In genomic region chr13:93226623-93227279, GRCh38 we compare ENCODE assay signal across 1 cellular context.
TF ChIP-seq lines count a peak whose summit lies in the region.

Gene GPC6 (plus strand): TSS chr13:93226807.

TF ChIP-seq in HepG2, 621 proteins besides CTCF, POLR2A, EP300 and RAD21 (continued from another document and continues in another):
- TF ChIP-seq TFE3 (CRISPR knock-in tag; IDR thresholded peaks at IDR 0.05) (0 out of 2 replicates have a peak, but pooled peaks have one; percentile 15), ZNF784 (CRISPR knock-in tag; IDR thresholded peaks at IDR 0.05; ENCODE audit: borderline replicate concordance) (peak; percentile 17; the same call in 1 of the 2 replicates), TEAD3 (CRISPR knock-in tag; optimal IDR thresholded peaks at IDR 0.05; ENCODE audit: borderline replicate concordance) (peak; percentile 51), ZFY (CRISPR knock-in tag; IDR thresholded peaks at IDR 0.05) (peak; percentile 37; the same call in 1 of the 2 replicates), SNAPC2 (CRISPR knock-in tag; IDR thresholded peaks at IDR 0.05) (no peak), ZNF20 (CRISPR knock-in tag; IDR thresholded peaks at IDR 0.05) (no peak), STAG1 (CRISPR knock-in tag; IDR thresholded peaks at IDR 0.05) (0 out of 2 replicates have a peak, but pooled peaks have one; percentile 1), ZNF136 (CRISPR knock-in tag; IDR thresholded peaks at IDR 0.05; ENCODE audit: low read depth) (no peak), STAT5B (CRISPR knock-in tag; IDR thresholded peaks at IDR 0.05) (no peak), ZNF18 (CRISPR knock-in tag; IDR thresholded peaks at IDR 0.05; ENCODE audit: insufficient replicate concordance) (peak; percentile 60), ATF1 (CRISPR knock-in tag; IDR thresholded peaks at IDR 0.05) (no peak), ZNF230 (CRISPR knock-in tag; IDR thresholded peaks at IDR 0.05) (no peak), KDM5A (IDR thresholded peaks at IDR 0.05; ENCODE audit: borderline replicate concordance, low read length) (peak; percentile 22; the same call in 1 of the 2 replicates), ZNF331 (CRISPR knock-in tag; IDR thresholded peaks at IDR 0.05) (peak; percentile 66), MED1 (CRISPR knock-in tag; IDR thresholded peaks at IDR 0.05) (peak; percentile 41), PRDM10 (CRISPR knock-in tag; IDR thresholded peaks at IDR 0.05; ENCODE audit: low read depth) (0 out of 2 replicates have a peak, but pooled peaks have one; percentile 41), THAP11 (CRISPR knock-in tag; IDR thresholded peaks at IDR 0.05) (peak; percentile 29; the same call in 1 of the 2 replicates), HINFP (CRISPR knock-in tag; IDR thresholded peaks at IDR 0.05; ENCODE audit: low read depth) (0 out of 2 replicates have a peak, but pooled peaks have one; percentile 45), MTF1 (CRISPR knock-in tag; IDR thresholded peaks at IDR 0.05) (no peak), FOXA3 (CRISPR knock-in tag; IDR thresholded peaks at IDR 0.05) (peak; percentile 46), ZBTB4 (CRISPR knock-in tag; IDR thresholded peaks at IDR 0.05; ENCODE audit: borderline replicate concordance) (no peak), STAT6 (CRISPR knock-in tag; IDR thresholded peaks at IDR 0.05; ENCODE audit: borderline replicate concordance) (peak; percentile 81; the same call in 1 of the 2 replicates), NFATC3 (CRISPR knock-in tag; IDR thresholded peaks at IDR 0.05) (no peak), HNF4A (CRISPR knock-in tag; IDR thresholded peaks at IDR 0.05) (no peak), SRSF1 (optimal IDR thresholded peaks at IDR 0.05; ENCODE audit: low read depth, low read length) (no peak), SKIL (CRISPR knock-in tag; IDR thresholded peaks at IDR 0.05; ENCODE audit: borderline replicate concordance) (peak; percentile 50; the same call in 1 of the 2 replicates), ZC3H13 (CRISPR knock-in tag; IDR thresholded peaks at IDR 0.05) (0 out of 2 replicates have a peak, but pooled peaks have one; percentile 17), PHF21A (CRISPR knock-in tag; IDR thresholded peaks at IDR 0.05) (0 out of 2 replicates have a peak, but pooled peaks have one; percentile 9), ZNF878 (CRISPR knock-in tag; IDR thresholded peaks at IDR 0.05) (no peak), ZSCAN12 (CRISPR knock-in tag; IDR thresholded peaks at IDR 0.05) (no peak), MAX (IDR thresholded peaks at IDR 0.05) (peak; percentile 76), ZNF317 (CRISPR knock-in tag; IDR thresholded peaks at IDR 0.05) (no peak), ZNF138 (CRISPR knock-in tag; IDR thresholded peaks at IDR 0.05; ENCODE audit: low read depth) (0 out of 2 replicates have a peak, but pooled peaks have one; percentile 25), ATF4 (CRISPR knock-in tag; IDR thresholded peaks at IDR 0.05) (peak in 1 of 2 experiments; percentile 57; a peak in 1 of 4 replicates), ZNF12 (CRISPR knock-in tag; IDR thresholded peaks at IDR 0.05) (no peak; the same call in 1 of the 2 replicates), HNRNPH1 (optimal IDR thresholded peaks at IDR 0.05; ENCODE audit: low read depth, low read length) (no peak), MED8 (CRISPR knock-in tag; IDR thresholded peaks at IDR 0.05; ENCODE audit: insufficient replicate concordance) (no peak)
